ENCODE assay signal across 6 cellular contexts in the genomic region with DNA sequence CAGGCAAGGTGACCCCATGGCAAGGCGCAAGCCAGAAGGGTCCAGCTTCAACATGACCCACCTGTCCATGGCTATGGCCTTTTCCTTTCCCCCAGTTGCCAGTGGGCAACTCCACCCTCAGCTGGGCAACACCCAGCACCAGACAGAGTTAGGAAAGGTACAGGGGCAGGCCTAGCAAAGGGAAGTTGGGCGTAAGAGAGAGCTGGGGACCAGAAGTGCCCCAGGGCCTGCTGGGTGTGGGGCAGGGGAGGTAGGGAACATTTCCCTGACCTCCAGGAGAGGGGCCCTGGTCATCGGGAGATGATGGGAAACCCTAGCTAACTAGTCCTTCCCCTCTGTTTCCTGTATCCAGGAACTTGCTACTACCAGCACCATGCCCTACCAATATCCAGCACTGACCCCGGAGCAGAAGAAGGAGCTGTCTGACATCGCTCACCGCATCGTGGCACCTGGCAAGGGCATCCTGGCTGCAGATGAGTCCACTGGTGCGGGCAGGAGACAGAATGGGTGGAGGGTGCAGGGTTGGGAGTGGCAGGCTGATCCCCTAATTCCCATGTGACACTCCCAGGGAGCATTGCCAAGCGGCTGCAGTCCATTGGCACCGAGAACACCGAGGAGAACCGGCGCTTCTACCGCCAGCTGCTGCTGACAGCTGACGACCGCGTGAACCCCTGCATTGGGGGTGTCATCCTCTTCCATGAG. TPM values are rescaled to one million over a fixed set of nuclear protein-coding genes. Genes with fewer than 3 reads are reported as not detected.
DNase-seq lines count a peak whose midpoint lies in the region; ATAC-seq and TF ChIP-seq lines count a peak whose summit lies in the region.

No MANE protein-coding gene starts in this region.

- 23 to 80% methylated on average over 1 to 17 of the region's 17 CpGs for whole genome bisulfite sequencing in transverse colon (ENCODE audit: low coverage in 1 of 2), 2 donors

- intact Hi-C loops in left ventricle myocardium superior (cut with micrococcal nuclease), result no loop called here
- intact Hi-C loops in transverse colon (cut with DNase I; ENCODE audit: low total_unique reads), result no loop called here

- no peaks in the 10 kb centered on the region for H3K27me3 Mint-ChIP-seq in activated T-cell treated with anti-CD3 and anti-CD28 coated beads, Interleukin-2, amount 50 U/mL, for 4 hours (ENCODE audit: low read depth)

- no peak for DNase-seq in activated T-cell treated with anti-CD3 and anti-CD28 coated beads, Interleukin-2, amount 50 U/mL, for 4 hours
- no peak for DNase-seq in activated T-cell treated with anti-CD3 and anti-CD28 coated beads, Interleukin-2, amount 50 U/mL, for 1 hour
- DNase-seq in left ventricle myocardium superior, result peak; percentile 71
- DNase-seq in transverse colon, result peak; percentile 57
- DNase-seq in NK-92 (lab: John Stamatoyannopoulos, UW; ENCODE audit: unreplicated experiment), result no peak
- DNase-seq in NCI-H82 treated with DMSO at 0.1 percent for 48 hours (lab: John Stamatoyannopoulos, UW; ENCODE audit: unreplicated experiment), result no peak

- peak overlapping the region; percentile 91 to 99 (median 98) for H3K27ac ChIP-seq in transverse colon

- H3K36me3 Mint-ChIP-seq in activated T-cell treated with anti-CD3 and anti-CD28 coated beads, Interleukin-2, amount 50 U/mL, for 4 hours (ENCODE audit: insufficient read depth), result peaks cover 39% of the 10 kb centered on the region

- no peaks in the 10 kb centered on the region for H3K9me3 ChIP-seq in transverse colon

- TF ChIP-seq EP300 in transverse colon (IDR thresholded peaks at IDR 0.05; ENCODE audit: low read depth), result no peak

- no peaks in the 10 kb centered on the region for H3K27me3 ChIP-seq in transverse colon

- in situ Hi-C loops in transverse colon (cut with MboI; ENCODE audit: low pct_ligation_motif_present in 1 of 4, low pct_unique_long_range_greater_than_20kb in 1 of 4, low sequenced_read_pairs in 3 of 4), result no loop called here

- H3K4me3 ChIP-seq in transverse colon, result peak overlapping the region; percentile 74 to 94 (median 82)

- peaks cover 35% of the 10 kb centered on the region for H3K4me1 Mint-ChIP-seq in activated T-cell treated with anti-CD3 and anti-CD28 coated beads, Interleukin-2, amount 50 U/mL, for 4 hours (ENCODE audit: low read depth)

- ATAC-seq in activated T-cell treated with anti-CD3 and anti-CD28 coated beads, Interleukin-2, amount 50 U/mL, for 4 hours, result no peak
- no peak for ATAC-seq in left ventricle myocardium superior

- H3K4me3 Mint-ChIP-seq in activated T-cell treated with anti-CD3 and anti-CD28 coated beads, Interleukin-2, amount 50 U/mL, for 4 hours, result peak overlapping the region; percentile 98

- no peaks in the 10 kb centered on the region for H3K9me3 Mint-ChIP-seq in activated T-cell treated with anti-CD3 and anti-CD28 coated beads, Interleukin-2, amount 50 U/mL, for 4 hours

- peaks cover 3 to 48% (median 23%) of the 10 kb centered on the region in 4 donors for H3K36me3 ChIP-seq in transverse colon

- TF ChIP-seq POLR2A in transverse colon (IDR thresholded peaks at IDR 0.05), result peak; percentile 17

- H3K4me1 ChIP-seq in transverse colon, result peaks cover 41 to 63% (median 54%) of the 10 kb centered on the region in 4 donors

- TF ChIP-seq CTCF in transverse colon (IDR thresholded peaks at IDR 0.05), result no peak

RNA-seq across cellular contexts. Expression of a gene that starts 1.5 kb away (rescaled TPM):
- total RNA-seq in activated T-cell treated with anti-CD3 and anti-CD28 coated beads, Interleukin-2, amount 50 U/mL, for 4 hours, result 1,000 to 10,000 TPM; 2,101 to 2,362 (median 2,220) TPM
- total RNA-seq in left ventricle myocardium superior, result 4,258 TPM
- total RNA-seq in transverse colon, result 1,000 to 10,000 TPM in 2 of 4 donors, 100 to 1,000 TPM in 2; 778 to 1,392 (median 1,174) TPM

RNA-seq across cellular contexts. Expression of a gene that starts 8.8 kb away (rescaled TPM):
- total RNA-seq in activated T-cell treated with anti-CD3 and anti-CD28 coated beads, Interleukin-2, amount 50 U/mL, for 4 hours, result 100 to 1,000 TPM; 147 to 164 (median 152) TPM
- 33.1 TPM for total RNA-seq in left ventricle myocardium superior
- 10 to 100 TPM; 17.7 to 92.3 (median 74.3) TPM for total RNA-seq in transverse colon

RNA-seq across cellular contexts. Expression of a gene that starts 24.7 kb away (rescaled TPM):
- total RNA-seq in activated T-cell treated with anti-CD3 and anti-CD28 coated beads, Interleukin-2, amount 50 U/mL, for 4 hours, result under 1 TPM; 0.33 to 0.87 (median 0.48) TPM
- total RNA-seq in left ventricle myocardium superior (0.79 TPM), transverse colon (1 to 10 TPM in 1 of 4 donors, under 1 TPM in 1, not detected in 2; 0.82 to 2.2 TPM)

RNA-seq across cellular contexts. Expression of a gene that starts 29.0 kb away (rescaled TPM):
- 1 to 10 TPM; 4.4 to 7.2 (median 6.1) TPM for total RNA-seq in activated T-cell treated with anti-CD3 and anti-CD28 coated beads, Interleukin-2, amount 50 U/mL, for 4 hours
- 66.0 TPM for total RNA-seq in left ventricle myocardium superior
- 100 to 1,000 TPM in 3 of 4 donors, 10 to 100 TPM in 1; 90.8 to 154 (median 125) TPM for total RNA-seq in transverse colon

RNA-seq across cellular contexts. Expression of a gene that starts 36.0 kb away (rescaled TPM):
- under 1 TPM; 0.22 to 0.33 (median 0.32) TPM for total RNA-seq in activated T-cell treated with anti-CD3 and anti-CD28 coated beads, Interleukin-2, amount 50 U/mL, for 4 hours
- total RNA-seq in left ventricle myocardium superior (not detected), transverse colon (not detected)

Comparison
In these comparisons a context has a peak if more than half of its experiments do, and no peak if none do; other contexts are left out.
1. DNase-seq: peak in left ventricle myocardium superior (single experiment) and transverse colon (single experiment); none in activated T-cell treated with anti-CD3 and anti-CD28 coated beads, Interleukin-2, amount 50 U/mL, for 4 hours (single experiment), activated T-cell treated with anti-CD3 and anti-CD28 coated beads, Interleukin-2, amount 50 U/mL, for 1 hour (single experiment), NK-92 (single experiment) and NCI-H82 treated with DMSO at 0.1 percent for 48 hours (single experiment).